27 cellular contexts compared by ENCODE assay signal in the genomic region with DNA sequence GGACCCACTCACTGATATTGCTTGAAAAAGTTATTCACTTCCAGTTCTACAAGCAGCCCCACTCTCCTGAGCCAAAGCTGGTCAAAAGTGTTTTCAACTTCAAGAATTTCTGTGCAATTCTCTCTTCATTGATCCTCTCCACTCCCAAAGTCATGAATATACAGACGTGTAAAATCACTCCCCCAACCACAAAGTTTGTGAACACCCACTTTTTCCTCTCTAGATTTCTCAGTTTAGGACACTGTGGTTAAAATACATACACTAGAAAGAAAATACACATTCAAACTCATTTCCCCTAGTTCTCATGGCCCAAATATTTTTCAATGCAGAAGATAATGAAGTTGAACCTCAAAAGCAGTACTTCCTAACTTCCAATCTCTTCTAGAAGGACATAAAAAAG.
DNase-seq lines count a peak whose midpoint lies in the region; ATAC-seq, FAIRE-seq and TF ChIP-seq lines count a peak whose summit lies in the region.
"Had no signal": no experiment of that assay in that cellular context is flagged by ENCODE, and none has a peak within 500 bp of the region (broad histone marks: within the 10 kb centered on the region; RNA-seq: fewer than 3 reads in every experiment).

No MANE protein-coding gene starts in this region.

- TF ChIP-seq EP300 in GM12878 (IDR thresholded peaks at IDR 0.05; ENCODE audit: borderline replicate concordance in 1 of 2, control insufficient read depth in 1 of 2, low read depth in 2 of 2, low read length in 2 of 2) (no peak), suprapubic skin (IDR thresholded peaks at IDR 0.05) (no peak)

- H2AK5ac ChIP-seq in mesenchymal stem cell (ENCODE audit: low read length, severe bottlenecking): no peak overlapping the region

- no peak overlapping the region for H3K23ac ChIP-seq in mesenchymal stem cell (ENCODE audit: low read length in 2 of 2)

- H3K4me1 ChIP-seq in GM12878 (ENCODE audit: control insufficient read depth, insufficient read depth, low read length) (no peaks in the 10 kb centered on the region), suprapubic skin (no peaks in the 10 kb centered on the region), mesenchymal stem cell (ENCODE audit: control insufficient read depth, insufficient read depth, low read depth, low read length) (no peaks in the 10 kb centered on the region)
- H3K4me1 ChIP-seq in CD8-positive, alpha-beta memory T cell (ENCODE audit: insufficient read depth, low read length): no peaks in the 10 kb centered on the region
- H3K4me1 ChIP-seq: heart right ventricle, upper lobe of right lung had no signal

- RAD21 ChIA-PET in GM12878 (lab: Charles Lee; ENCODE audit: unreplicated experiment): no interaction called here

- H3K4me1 Mint-ChIP-seq in CD8-positive, alpha-beta memory T cell: peaks cover 13 to 27% (median 16%) of the 10 kb centered on the region in 3 donors

- H3K4me2 ChIP-seq in GM12878 (ENCODE audit: control insufficient read depth, insufficient read depth): no peak overlapping the region
- no peak overlapping the region for H3K4me2 ChIP-seq in mesenchymal stem cell (ENCODE audit: low read length, poor library complexity, severe bottlenecking)

- H2BK15ac ChIP-seq in mesenchymal stem cell (ENCODE audit: low read depth, poor library complexity, severe bottlenecking): no peak overlapping the region

- no peak overlapping the region for H2BK120ac ChIP-seq in mesenchymal stem cell (ENCODE audit: low read depth, low read length)

- no peak overlapping the region for H2AFZ ChIP-seq in GM12878 (ENCODE audit: control insufficient read depth, low read depth, low read length)
- no peak overlapping the region for H2AFZ ChIP-seq in mesenchymal stem cell (ENCODE audit: low read depth, low read length)

- H3K79me1 ChIP-seq in mesenchymal stem cell (replicated peaks; ENCODE audit: low read length, poor library complexity, severe bottlenecking): no peaks in the 10 kb centered on the region

- no peak overlapping the region for H3K4ac ChIP-seq in mesenchymal stem cell (ENCODE audit: low read depth in 1 of 2, low read length in 2 of 2)

- SMC1A ChIA-PET in GM12878 (lab: Charles Lee; ENCODE audit: uncharacterized antibody, unreplicated experiment): no interaction called here

- no TSS peak for BruUV-seq in GM12878 (replicated peaks; lab: Mats Ljungman, UMichigan)

- no peak overlapping the region for H3K9ac ChIP-seq in GM12878 (ENCODE audit: control insufficient read depth, insufficient read depth, low read length)
- no peak overlapping the region for H3K9ac ChIP-seq in mesenchymal stem cell (ENCODE audit: low read length)

- 4% methylated on average over 1 of the region's 1 CpG for WGBS in GM12878 (ENCODE audit: insufficient coverage, insufficient replicate concordance, low lambda C conversion rate, missing lambda C conversion rate)
- 61% methylated on average over 1 of the region's 1 CpG for WGBS in suprapubic skin
- WGBS in mesenchymal stem cell: 85% methylated on average over 1 of the region's 1 CpG

- no peaks in the 10 kb centered on the region for H3K79me2 ChIP-seq in GM12878 (ENCODE audit: control insufficient read depth, insufficient read depth, low read length)

- intact Hi-C loops in GM12878 (cut with micrococcal nuclease; ENCODE audit: unreplicated experiment): no loop called here

- no peak for TF ChIP-seq RAD21 in GM12878 (IDR thresholded peaks at IDR 0.05; ENCODE audit: insufficient read depth, low read depth, low read length)

- H3K36me3 ChIP-seq in GM12878 (ENCODE audit: control insufficient read depth in 2 of 2, insufficient read depth in 2 of 2, low read length in 1 of 2) (no peaks in the 10 kb centered on the region), suprapubic skin (no peaks in the 10 kb centered on the region), mesenchymal stem cell (ENCODE audit: control insufficient read depth in 1 of 2, insufficient read depth in 2 of 2, low read depth in 1 of 2, low read length in 2 of 2) (no peaks in the 10 kb centered on the region)
- no peaks in the 10 kb centered on the region for H3K36me3 ChIP-seq in CD8-positive, alpha-beta memory T cell (ENCODE audit: insufficient read depth, low read length)
- H3K36me3 ChIP-seq: heart right ventricle, upper lobe of right lung had no signal

- POLR2A ChIA-PET in GM12878 (lab: Charles Lee): no interaction called here
- POLR2A ChIA-PET in CD8-positive, alpha-beta memory T cell (lab: Charles Lee): no interaction called here

- in situ Hi-C loops in GM12878 (cut with MboI): no loop called here

- H3K9me3 ChIP-seq in GM12878 (replicated peaks; ENCODE audit: control insufficient read depth, insufficient read depth, low read length): no peaks in the 10 kb centered on the region
- H3K9me3 ChIP-seq in CD8-positive, alpha-beta memory T cell (ENCODE audit: low read length): no peaks in the 10 kb centered on the region
- no peaks in the 10 kb centered on the region for H3K9me3 ChIP-seq in suprapubic skin
- H3K9me3 ChIP-seq in mesenchymal stem cell (ENCODE audit: control insufficient read depth, low read length): no peaks in the 10 kb centered on the region
- H3K9me3 ChIP-seq: heart right ventricle, upper lobe of right lung had no signal

- no peak overlapping the region for H4K8ac ChIP-seq in mesenchymal stem cell (ENCODE audit: low read length)

- H4K20me1 ChIP-seq in GM12878 (ENCODE audit: control insufficient read depth, insufficient read depth): no peaks in the 10 kb centered on the region

- no peak overlapping the region for H3K27ac Mint-ChIP-seq in CD8-positive, alpha-beta memory T cell
- H3K27ac Mint-ChIP-seq: activated CD4-positive, alpha-beta T cell treated with anti-CD3 and anti-CD28 coated beads, Interleukin-2, amount 10 ng/mL, durations not matched to agents 24 days and 14 days; progenitor cell of endocrine pancreas; T-helper 17 cell had no signal

- no peak overlapping the region for H3K4me3 Mint-ChIP-seq in CD8-positive, alpha-beta memory T cell
- H3K4me3 Mint-ChIP-seq: activated CD4-positive, alpha-beta T cell treated with anti-CD3 and anti-CD28 coated beads, Interleukin-2, amount 10 ng/mL, durations not matched to agents 24 days and 14 days; T-helper 17 cell had no signal

- H3K27me3 ChIP-seq in GM12878 (replicated peaks in 1 of 2; ENCODE audit: control insufficient read depth in 2 of 2, insufficient read depth in 2 of 2, low read length in 1 of 2): no peaks in the 10 kb centered on the region
- no peaks in the 10 kb centered on the region for H3K27me3 ChIP-seq in CD8-positive, alpha-beta memory T cell (ENCODE audit: insufficient read depth, low read length, poor library complexity, severe bottlenecking)
- no peaks in the 10 kb centered on the region for H3K27me3 ChIP-seq in suprapubic skin
- peaks cover 0 to 7% of the 10 kb centered on the region in 2 experiments for H3K27me3 ChIP-seq in mesenchymal stem cell (ENCODE audit: control insufficient read depth in 1 of 2, insufficient read depth in 1 of 2, low read length in 2 of 2)
- H3K27me3 ChIP-seq: upper lobe of right lung had no signal

- FAIRE-seq in GM18507 (lab: Jason Lieb, UNC) (peak; percentile 87), GM12878 (lab: Jason Lieb, UNC) (no peak)
- FAIRE-seq: H54 had no signal

- TF ChIP-seq CTCF in GM12878 (IDR thresholded peaks at IDR 0.05 in 2 of 3, conservative IDR thresholded peaks at IDR 0.05 in 1 of 3; ENCODE audit: control insufficient read depth in 2 of 3, extremely low read depth in 1 of 3, insufficient read depth in 1 of 3, low read depth in 3 of 3, low read length in 3 of 3): no peak
- TF ChIP-seq CTCF in suprapubic skin (IDR thresholded peaks at IDR 0.05): no peak

- ATAC-seq in GM19351 (IDR thresholded peaks at IDR 0.05; ENCODE audit: unreplicated experiment) (peak; percentile 81), HG02852 (IDR thresholded peaks at IDR 0.05; ENCODE audit: unreplicated experiment) (peak; percentile 85), GM12878 (no peak)
- ATAC-seq: heart right ventricle, T-helper 17 cell, upper lobe of right lung had no signal

- H3K4me3 ChIP-seq in GM12878: no peak overlapping the region
- no peak overlapping the region for H3K4me3 ChIP-seq in CD8-positive, alpha-beta memory T cell (ENCODE audit: low read length)
- H3K4me3 ChIP-seq in suprapubic skin: no peak overlapping the region
- no peak overlapping the region for H3K4me3 ChIP-seq in mesenchymal stem cell (ENCODE audit: insufficient read depth in 1 of 2, low read depth in 1 of 2, low read length in 2 of 2)
- H3K4me3 ChIP-seq: heart right ventricle, SK-N-MC, upper lobe of right lung had no signal

- H2BK12ac ChIP-seq in mesenchymal stem cell (ENCODE audit: low read length in 2 of 2): no peak overlapping the region

- peaks cover 0 to 15% of the 10 kb centered on the region in 2 donors for H3K27me3 Mint-ChIP-seq in CD8-positive, alpha-beta memory T cell
- H3K27me3 Mint-ChIP-seq: activated CD4-positive, alpha-beta T cell treated with anti-CD3 and anti-CD28 coated beads, Interleukin-2, amount 10 ng/mL, durations not matched to agents 24 days and 14 days; CD4-positive, alpha-beta memory T cell; progenitor cell of endocrine pancreas; T-helper 17 cell had no signal

- TF ChIP-seq POLR2A in GM12878 (IDR thresholded peaks at IDR 0.05; ENCODE audit: low read depth, low read length) (no peak), suprapubic skin (IDR thresholded peaks at IDR 0.05) (no peak)

- no peak overlapping the region for H3K18ac ChIP-seq in mesenchymal stem cell (ENCODE audit: low read depth in 1 of 2, low read length in 2 of 2)

- H3K27ac ChIP-seq in GM12878 (ENCODE audit: control insufficient read depth, insufficient read depth) (no peak overlapping the region), suprapubic skin (no peak overlapping the region), mesenchymal stem cell (ENCODE audit: low read length, poor library complexity, severe bottlenecking) (no peak overlapping the region)
- no peak overlapping the region for H3K27ac ChIP-seq in CD8-positive, alpha-beta memory T cell (ENCODE audit: low read depth, low read length)
- H3K27ac ChIP-seq: heart right ventricle, RWPE1, SK-N-MC, upper lobe of right lung had no signal

- H4K91ac ChIP-seq in mesenchymal stem cell (ENCODE audit: low read length): no peak overlapping the region

- H2BK5ac ChIP-seq in mesenchymal stem cell (ENCODE audit: low read depth, low read length, poor library complexity, severe bottlenecking): no peak overlapping the region

- no peak overlapping the region for H3K14ac ChIP-seq in mesenchymal stem cell (ENCODE audit: low read length in 2 of 2)

- DNase-seq in GM18507 (ENCODE audit: extremely low spot score, insufficient read length, low read depth) (peak; percentile 0), GM12878 (ENCODE audit: low read depth, low spot score) (no peak), NCI-H187 (lab: John Stamatoyannopoulos, UW) (no peak), suprapubic skin (ENCODE audit: low spot score in 2 of 2) (no peak), mesenchymal stem cell (no peak)
- no peak for DNase-seq in CD8-positive, alpha-beta memory T cell
- DNase-seq: activated CD4-positive, alpha-beta T cell treated with anti-CD3 and anti-CD28 coated beads, Interleukin-2, amount 10 ng/mL, durations not matched to agents 24 days and 14 days; activated CD8-positive, alpha-beta memory T cell treated with anti-CD3 and anti-CD28 coated beads, Interleukin-2, amount 50 U/mL, for 48 hours; activated effector memory CD4-positive, alpha-beta T cell treated with anti-CD3 and anti-CD28 coated beads, Interleukin-2, amount 50 U/mL, for 16 hours; CD4-positive, alpha-beta memory T cell; cerebellar nuclear complex; DMS153; heart right ventricle; mammary epithelial cell; NCI-H1105; NCI-H2029 treated with DMSO at 0.1 percent for 48 hours; NCI-H226; NCI-H748 treated with DMSO at 0.1 percent for 48 hours; stimulated activated CD4-positive, alpha-beta T cell treated with anti-CD3 and anti-CD28 coated beads, Interleukin-15, amount 100 ng/mL, for 24 hours; T-helper 17 cell; upper lobe of right lung had no signal

- H3K36me3 Mint-ChIP-seq in CD8-positive, alpha-beta memory T cell: peaks cover 0 to 4% (median 0%) of the 10 kb centered on the region in 3 donors
- H3K36me3 Mint-ChIP-seq: CD4-positive, alpha-beta memory T cell had no signal

- CTCF ChIA-PET in GM12878 (lab: Yijun Ruan, JAX): no interaction called here
- CTCF ChIA-PET in CD8-positive, alpha-beta memory T cell (lab: Charles Lee): no interaction called here

- H3K9me3 Mint-ChIP-seq in CD8-positive, alpha-beta memory T cell: peaks cover 0 to 2% (median 0%) of the 10 kb centered on the region in 5 donors
- H3K9me3 Mint-ChIP-seq: activated CD4-positive, alpha-beta T cell treated with anti-CD3 and anti-CD28 coated beads, Interleukin-2, amount 10 ng/mL, durations not matched to agents 24 days and 14 days had no signal
